Comparison of ENCODE assay signal across 12 cellular contexts in genomic region chr3:12545473-12545791, GRCh38. TPM values are rescaled to one million over a fixed set of nuclear protein-coding genes. Genes with fewer than 3 reads are reported as not detected.
A peak's percentile ranks its signal among the peaks of the same experiment; 100 is the strongest.
DNase-seq lines count a peak whose midpoint lies in the region; ATAC-seq and TF ChIP-seq lines count a peak whose summit lies in the region.
"Had no signal": no experiment of that assay in that cellular context is flagged by ENCODE, and none has a peak within 500 bp of the region (broad histone marks: within the 10 kb centered on the region; RNA-seq: fewer than 3 reads in every experiment).

Gene MKRN2OS, minus strand, starts transcription at chr3:12545499. Its CDS starts 35 bp downstream, at chr3:12545464.

- H3K36me3 ChIP-seq in endodermal cell (ENCODE audit: control insufficient read depth, insufficient read depth, low read length): no peaks in the 10 kb centered on the region
- H3K36me3 ChIP-seq in mesodermal cell (ENCODE audit: control insufficient read depth, insufficient read depth, low read length): peaks cover 1% of the 10 kb centered on the region
- no peaks in the 10 kb centered on the region; the same call in 1 of the 2 replicates for H3K36me3 ChIP-seq in MM.1S (replicated peaks; ENCODE audit: insufficient read depth, low read length)

- H3K4me1 ChIP-seq in endodermal cell (ENCODE audit: control insufficient read depth, insufficient read depth, low read length) (peaks cover 9% of the 10 kb centered on the region), mesodermal cell (ENCODE audit: control insufficient read depth, insufficient read depth, low read length, poor library complexity, severe bottlenecking) (peaks cover 4% of the 10 kb centered on the region), MM.1S (ENCODE audit: low read length) (peaks cover 15% of the 10 kb centered on the region)

- peak within 1 kb of the TSS; percentile 79 for H3K27ac Mint-ChIP-seq in endodermal cell
- H3K27ac Mint-ChIP-seq: activated CD4-positive, alpha-beta T cell treated with anti-CD3 and anti-CD28 coated beads for 36 hours; activated naive CD4-positive, alpha-beta T cell treated with anti-CD3 and anti-CD28 coated beads, Interleukin-2, amount 50 U/mL, for 24 hours had no signal

- H2AFZ ChIP-seq in MM.1S (ENCODE audit: low read length): no peak within 1 kb of the TSS

- ATAC-seq in GM19035 (IDR thresholded peaks at IDR 0.05; ENCODE audit: unreplicated experiment): no peak
- ATAC-seq: activated CD4-positive, alpha-beta T cell treated with anti-CD3 and anti-CD28 coated beads for 36 hours had no signal

- peaks cover 7% of the 10 kb centered on the region for H3F3A ChIP-seq in MM.1S (ENCODE audit: insufficient read depth, low read length)

- H3K4me2 ChIP-seq in MM.1S (ENCODE audit: low read depth, low read length): no peak within 1 kb of the TSS
- H3K4me2 ChIP-seq: BLaER1 treated with 17β-estradiol and CSF1 and Interleukin-3, amounts not matched to agents 10 nM and 100 nM had no signal

- peaks cover 20% of the 10 kb centered on the region for H3K4me1 Mint-ChIP-seq in endodermal cell
- H3K4me1 Mint-ChIP-seq: activated CD4-positive, alpha-beta T cell treated with anti-CD3 and anti-CD28 coated beads for 36 hours; activated naive CD4-positive, alpha-beta T cell treated with anti-CD3 and anti-CD28 coated beads, Interleukin-2, amount 50 U/mL, for 24 hours had no signal

- H3K9me3 ChIP-seq in endodermal cell (ENCODE audit: control insufficient read depth, low read length): no peaks in the 10 kb centered on the region
- H3K9me3 ChIP-seq in mesodermal cell (ENCODE audit: control insufficient read depth, low read length): no peaks in the 10 kb centered on the region
- H3K9me3 ChIP-seq in MM.1S (replicated peaks; ENCODE audit: insufficient read depth, low read length): no peaks in the 10 kb centered on the region
- H3K9me3 ChIP-seq: BLaER1 treated with 17β-estradiol and CSF1 and Interleukin-3, amounts not matched to agents 10 nM and 100 nM had no signal

- H3K27ac ChIP-seq in endodermal cell (ENCODE audit: low read depth, low read length): no peak within 1 kb of the TSS
- H3K27ac ChIP-seq in mesodermal cell (ENCODE audit: low read depth, low read length, severe bottlenecking): peak within 1 kb of the TSS; percentile 3
- no peak within 1 kb of the TSS for H3K27ac ChIP-seq in MM.1S (ENCODE audit: low read length)
- H3K27ac ChIP-seq: BLaER1 treated with 17β-estradiol and CSF1 and Interleukin-3, amounts not matched to agents 10 nM and 100 nM had no signal

- DNase-seq in EH (ENCODE audit: low read depth) (peak; percentile 4), NCI-H2227 (lab: John Stamatoyannopoulos, UW; ENCODE audit: unreplicated experiment) (peak; percentile 31), endodermal cell (peak; percentile 75), MM.1S (no peak), ecto neural progenitor cell (ENCODE audit: low spot score) (no peak), SHP77 (lab: John Stamatoyannopoulos, UW) (no peak)
- DNase-seq: activated CD4-positive, alpha-beta T cell treated with anti-CD3 and anti-CD28 coated beads for 36 hours; effector CD8-positive, alpha-beta T cell had no signal

- no peaks in the 10 kb centered on the region for H3K9me3 Mint-ChIP-seq in endodermal cell
- H3K9me3 Mint-ChIP-seq: activated naive CD4-positive, alpha-beta T cell treated with anti-CD3 and anti-CD28 coated beads, Interleukin-2, amount 50 U/mL, for 24 hours had no signal

- H3K27me3 Mint-ChIP-seq in endodermal cell (ENCODE audit: insufficient read depth): peaks cover 4% of the 10 kb centered on the region
- H3K27me3 Mint-ChIP-seq: activated naive CD4-positive, alpha-beta T cell treated with anti-CD3 and anti-CD28 coated beads, Interleukin-2, amount 50 U/mL, for 24 hours had no signal

- 60 to 73% methylated on average over 1 to 4 of the region's 4 CpGs for WGBS in endodermal cell (ENCODE audit: insufficient coverage in 1 of 2, insufficient read length in 1 of 2), 2 experiments
- WGBS in mesodermal cell (ENCODE audit: insufficient coverage in 2 of 2), 2 experiments: 62 to 87% methylated on average over 4 of the region's 4 CpGs

- H3K9ac ChIP-seq in endodermal cell (ENCODE audit: extremely low read depth, low read length, poor library complexity, severe bottlenecking) (peak within 1 kb of the TSS; percentile 28), MM.1S (ENCODE audit: low read length) (no peak within 1 kb of the TSS)
- H3K9ac ChIP-seq: BLaER1 treated with 17β-estradiol and CSF1 and Interleukin-3, amounts not matched to agents 10 nM and 100 nM had no signal

- H3K4me3 Mint-ChIP-seq in endodermal cell: peak within 1 kb of the TSS; percentile 41
- H3K4me3 Mint-ChIP-seq: activated CD4-positive, alpha-beta T cell treated with anti-CD3 and anti-CD28 coated beads for 36 hours; activated naive CD4-positive, alpha-beta T cell treated with anti-CD3 and anti-CD28 coated beads, Interleukin-2, amount 50 U/mL, for 24 hours had no signal

- H4K20me1 ChIP-seq in MM.1S (ENCODE audit: insufficient read depth, low read length): no peaks in the 10 kb centered on the region
- H4K20me1 ChIP-seq: BLaER1 treated with 17β-estradiol and CSF1 and Interleukin-3, amounts not matched to agents 10 nM and 100 nM had no signal

- H3K36me3 Mint-ChIP-seq in endodermal cell (ENCODE audit: low read depth): no peaks in the 10 kb centered on the region
- H3K36me3 Mint-ChIP-seq: activated naive CD4-positive, alpha-beta T cell treated with anti-CD3 and anti-CD28 coated beads, Interleukin-2, amount 50 U/mL, for 24 hours had no signal

- TF ChIP-seq CTCF in endodermal cell (conservative IDR thresholded peaks at IDR 0.05): no peak
- TF ChIP-seq CTCF in MM.1S (IDR thresholded peaks at IDR 0.05; ENCODE audit: low read length): no peak

- H3K27me3 ChIP-seq in endodermal cell (ENCODE audit: control insufficient read depth, insufficient read depth, low read length, poor library complexity, severe bottlenecking): peaks cover 6% of the 10 kb centered on the region
- H3K27me3 ChIP-seq in MM.1S (replicated peaks; ENCODE audit: insufficient read depth, low read length): no peaks in the 10 kb centered on the region
- H3K27me3 ChIP-seq: BLaER1 treated with 17β-estradiol and CSF1 and Interleukin-3, amounts not matched to agents 10 nM and 100 nM had no signal

- no peaks in the 10 kb centered on the region for H3K9me2 ChIP-seq in MM.1S (replicated peaks; ENCODE audit: insufficient read depth, low read length)

- no peaks in the 10 kb centered on the region for H3K79me2 ChIP-seq in MM.1S (ENCODE audit: low read length)

- H3K4me3 ChIP-seq in endodermal cell (ENCODE audit: low read length): peak within 1 kb of the TSS; percentile 45
- H3K4me3 ChIP-seq in mesodermal cell (ENCODE audit: extremely low read depth, insufficient read depth, low read length, poor library complexity, severe bottlenecking): no peak within 1 kb of the TSS
- no peak within 1 kb of the TSS for H3K4me3 ChIP-seq in MM.1S (ENCODE audit: low read length)
- H3K4me3 ChIP-seq: BLaER1 treated with 17β-estradiol and CSF1 and Interleukin-3, amounts not matched to agents 10 nM and 100 nM had no signal

RNA-seq across cellular contexts. Expression of gene MKRN2OS, which starts in this region (rescaled TPM):
- under 1 TPM in 1 of 2 donors, not detected in 1; 0.84 TPM for total RNA-seq in endodermal cell
- not detected for polyA plus RNA-seq in endodermal cell (2013, experiment 1 of 2)
- polyA plus RNA-seq in endodermal cell (2013, experiment 2 of 2): not detected
- polyA plus RNA-seq in mesodermal cell (2013, experiment 1 of 2): not detected
- polyA plus RNA-seq in mesodermal cell (2013, experiment 2 of 2): not detected
- total RNA-seq: activated CD4-positive, alpha-beta T cell treated with anti-CD3 and anti-CD28 coated beads for 36 hours had no signal

Comparison
In these comparisons a context has a peak if more than half of its experiments do, and no peak if none do; other contexts are left out.
1. Peak in DNase-seq, H3K4me3 ChIP-seq and H3K9ac ChIP-seq in endodermal cell; RNA of the gene not detected or under 1 TPM.
2. DNase-seq: peak in EH (single experiment) and NCI-H2227 (single experiment); none in MM.1S (single experiment), ecto neural progenitor cell (single experiment) and SHP77 (0 of 2).